ENCODE assay signal across 10 cellular contexts in genomic region chr12:1611775-1612174, GRCh38. TPM values are rescaled to one million over a fixed set of nuclear protein-coding genes. Genes with fewer than 3 reads are reported as not detected.
A peak's percentile ranks its signal among the peaks of the same experiment; 100 is the strongest.
DNase-seq lines count a peak whose midpoint lies in the region; ATAC-seq and TF ChIP-seq lines count a peak whose summit lies in the region.
"Had no signal": no experiment of that assay in that cellular context is flagged by ENCODE, and none has a peak within 500 bp of the region (broad histone marks: within the 10 kb centered on the region; RNA-seq: fewer than 3 reads in every experiment).

No MANE protein-coding gene starts in this region.

- no peaks in the 10 kb centered on the region for H3K36me3 Mint-ChIP-seq in nephron progenitor cell (ENCODE audit: low read depth)
- no peaks in the 10 kb centered on the region for H3K36me3 Mint-ChIP-seq in stimulated activated naive B cell treated with anti-CD40 and anti-IgM and Interleukin-4, amounts not matched to agents 10 μg/mL and 1 μg/mL and 100 μg/mL, for 72 hours

- H3K27me3 Mint-ChIP-seq in nephron progenitor cell (ENCODE audit: low read depth, poor library complexity), result peaks cover 3% of the 10 kb centered on the region
- peaks cover 0 to 6% of the 10 kb centered on the region in 2 donors for H3K27me3 Mint-ChIP-seq in stimulated activated naive B cell treated with anti-CD40 and anti-IgM and Interleukin-4, amounts not matched to agents 10 μg/mL and 1 μg/mL and 100 μg/mL, for 72 hours

- H3K9me3 Mint-ChIP-seq in nephron progenitor cell, result no peaks in the 10 kb centered on the region
- no peaks in the 10 kb centered on the region for H3K9me3 Mint-ChIP-seq in stimulated activated naive B cell treated with anti-CD40 and anti-IgM and Interleukin-4, amounts not matched to agents 10 μg/mL and 1 μg/mL and 100 μg/mL, for 72 hours
- H3K9me3 Mint-ChIP-seq: activated CD4-positive, alpha-beta T cell treated with anti-CD3 and anti-CD28 coated beads, Interleukin-2, amount 10 ng/mL, durations not matched to agents 7 days and 5 days had no signal

- H3K4me3 Mint-ChIP-seq in nephron progenitor cell, result peak overlapping the region; percentile 44
- H3K4me3 Mint-ChIP-seq in stimulated activated naive B cell treated with anti-CD40 and anti-IgM and Interleukin-4, amounts not matched to agents 10 μg/mL and 1 μg/mL and 100 μg/mL, for 72 hours, result no peak overlapping the region
- H3K4me3 Mint-ChIP-seq: activated CD4-positive, alpha-beta T cell treated with anti-CD3 and anti-CD28 coated beads, Interleukin-2, amount 10 ng/mL, durations not matched to agents 7 days and 5 days had no signal

- no peak for TF ChIP-seq CTCF in nephron progenitor cell (IDR thresholded peaks at IDR 0.05)

- peaks cover 70% of the 10 kb centered on the region for H3K4me1 Mint-ChIP-seq in nephron progenitor cell
- peaks cover 10 to 11% of the 10 kb centered on the region in 2 donors for H3K4me1 Mint-ChIP-seq in stimulated activated naive B cell treated with anti-CD40 and anti-IgM and Interleukin-4, amounts not matched to agents 10 μg/mL and 1 μg/mL and 100 μg/mL, for 72 hours

- DNase-seq in Daoy (ENCODE audit: low read depth), result peak; percentile 70
- DNase-seq in NCI-H146 treated with DMSO at 0.1 percent for 48 hours (lab: John Stamatoyannopoulos, UW; ENCODE audit: unreplicated experiment), result peak; percentile 47
- peak; percentile 14 for DNase-seq in dermis blood vessel endothelial cell
- DNase-seq in nephron progenitor cell, result no peak
- no peak for DNase-seq in stimulated activated naive B cell treated with anti-CD40 and anti-IgM and Interleukin-4, amounts not matched to agents 10 μg/mL and 1 μg/mL and 100 μg/mL, for 72 hours
- DNase-seq: activated CD4-positive, alpha-beta T cell treated with anti-CD3 and anti-CD28 coated beads, Interleukin-2, amount 10 ng/mL, durations not matched to agents 7 days and 5 days; psoas muscle had no signal

- H3K27ac Mint-ChIP-seq in nephron progenitor cell, result peak overlapping the region; percentile 98
- H3K27ac Mint-ChIP-seq in stimulated activated naive B cell treated with anti-CD40 and anti-IgM and Interleukin-4, amounts not matched to agents 10 μg/mL and 1 μg/mL and 100 μg/mL, for 72 hours, result no peak overlapping the region
- H3K27ac Mint-ChIP-seq: activated CD4-positive, alpha-beta T cell treated with anti-CD3 and anti-CD28 coated beads, Interleukin-2, amount 10 ng/mL, durations not matched to agents 7 days and 5 days had no signal

- no peak for ATAC-seq in stimulated activated naive B cell treated with anti-CD40 and anti-IgM and Interleukin-4, amounts not matched to agents 10 μg/mL and 1 μg/mL and 100 μg/mL, for 72 hours (replicated peaks)
- ATAC-seq in GM21390 (IDR thresholded peaks at IDR 0.05; ENCODE audit: unreplicated experiment) (no peak), HG02973 (IDR thresholded peaks at IDR 0.05; ENCODE audit: unreplicated experiment) (no peak), GM18520 (IDR thresholded peaks at IDR 0.05; ENCODE audit: unreplicated experiment) (no peak)

RNA-seq across cellular contexts. Expression of gene WNT5B, which starts 17.3 kb away (rescaled TPM):
- total RNA-seq in Daoy (2014; rRNA removed; shearing (Covaris generic)), result 58.7 and 72.9 TPM in 2 replicates
- total RNA-seq in dermis blood vessel endothelial cell, result 0.28 and 1.5 TPM in 2 replicates

RNA-seq across cellular contexts. Expression of gene FBXL14, which starts 17.4 kb away (rescaled TPM):
- total RNA-seq in Daoy (2014; rRNA removed; shearing (Covaris generic)), result 12.6 and 15.4 TPM in 2 replicates
- total RNA-seq in dermis blood vessel endothelial cell, result 17.4 and 21.7 TPM in 2 replicates

Comparison
In these comparisons a context has a peak if more than half of its experiments do, and no peak if none do; other contexts are left out.
1. DNase-seq: peak in Daoy (single experiment), NCI-H146 treated with DMSO at 0.1 percent for 48 hours (single experiment) and dermis blood vessel endothelial cell (single experiment); none in nephron progenitor cell (single experiment) and stimulated activated naive B cell treated with anti-CD40 and anti-IgM and Interleukin-4, amounts not matched to agents 10 μg/mL and 1 μg/mL and 100 μg/mL, for 72 hours (single experiment).
2. RNA of gene WNT5B, which starts 17.3 kb away (total RNA-seq): 58.7 to 72.9 TPM in Daoy; 0.28 to 1.5 TPM in dermis blood vessel endothelial cell; every median in the first group is over 10 times any median in the second.